In genomic region chr3:88534534-88534933, GRCh38 we compare ENCODE assay signal across 32 cellular contexts.
DNase-seq lines count a peak whose midpoint lies in the region; ATAC-seq, FAIRE-seq and TF ChIP-seq lines count a peak whose summit lies in the region.
"Had no signal": no experiment of that assay in that cellular context is flagged by ENCODE, and none has a peak within 500 bp of the region (broad histone marks: within the 10 kb centered on the region; RNA-seq: fewer than 3 reads in every experiment).

No MANE protein-coding gene starts in this region.

- POLR2A ChIA-PET in HepG2 (lab: Yijun Ruan, JAX), result no interaction called here
- POLR2A ChIA-PET in GM12878 (lab: Charles Lee), result no interaction called here
- POLR2A ChIA-PET in K562 (lab: Yijun Ruan, JAX), result no interaction called here

- TF ChIP-seq POLR2A in HepG2 (IDR thresholded peaks at IDR 0.05; ENCODE audit: insufficient read depth in 1 of 2, low read depth in 2 of 2, low read length in 2 of 2), result no peak
- TF ChIP-seq POLR2A in right lobe of liver (IDR thresholded peaks at IDR 0.05), result no peak
- TF ChIP-seq POLR2A in GM12878 (IDR thresholded peaks at IDR 0.05; ENCODE audit: low read depth, low read length), result no peak
- no peak for TF ChIP-seq POLR2A in K562 (conservative IDR thresholded peaks at IDR 0.05)

- no peak for TF ChIP-seq CTCF in HepG2 (CRISPR knock-in tag; IDR thresholded peaks at IDR 0.05)
- no peak for TF ChIP-seq CTCF in right lobe of liver (IDR thresholded peaks at IDR 0.05)
- no peak for TF ChIP-seq CTCF in GM12878 (IDR thresholded peaks at IDR 0.05 in 2 of 3, conservative IDR thresholded peaks at IDR 0.05 in 1 of 3; ENCODE audit: control insufficient read depth in 2 of 3, extremely low read depth in 1 of 3, insufficient read depth in 1 of 3, low read depth in 3 of 3, low read length in 3 of 3)
- TF ChIP-seq CTCF in K562 (IDR thresholded peaks at IDR 0.05 in 2 of 3, conservative IDR thresholded peaks at IDR 0.05 in 1 of 3; ENCODE audit: insufficient read depth in 2 of 3, low read depth in 1 of 3, low read length in 3 of 3), result no peak

- H3K27ac ChIP-seq in HepG2 (ENCODE audit: extremely low read length, insufficient read depth, low read length) (no peak overlapping the region), right lobe of liver (no peak overlapping the region), GM12878 (ENCODE audit: control insufficient read depth, insufficient read depth) (no peak overlapping the region), K562 (ENCODE audit: extremely low read depth, low read depth, low read length) (no peak overlapping the region)
- H3K27ac ChIP-seq: 22Rv1; A549; BLaER1; BLaER1 treated with 17β-estradiol and CSF1 and Interleukin-3, amounts not matched to agents 10 nM and 100 nM; C4-2B had no signal

- TF ChIP-seq RAD21 in HepG2 (CRISPR knock-in tag; IDR thresholded peaks at IDR 0.05), result no peak
- TF ChIP-seq RAD21 in GM12878 (IDR thresholded peaks at IDR 0.05; ENCODE audit: insufficient read depth, low read depth, low read length), result no peak
- TF ChIP-seq RAD21 in K562 (CRISPR knock-in tag; conservative IDR thresholded peaks at IDR 0.05 in 1 of 2, IDR thresholded peaks at IDR 0.05 in 1 of 2), result no peak

- TF ChIP-seq EP300 in HepG2 (IDR thresholded peaks at IDR 0.05; ENCODE audit: low read depth in 2 of 2, low read length in 2 of 2) (no peak), HepG2 (CRISPR knock-in tag; IDR thresholded peaks at IDR 0.05; ENCODE audit: borderline replicate concordance) (no peak), GM12878 (IDR thresholded peaks at IDR 0.05; ENCODE audit: borderline replicate concordance in 1 of 2, control insufficient read depth in 1 of 2, low read depth in 2 of 2, low read length in 2 of 2) (no peak), K562 (IDR thresholded peaks at IDR 0.05; ENCODE audit: low read length) (no peak)

- in situ Hi-C loops in HepG2 (cut with HindIII; ENCODE audit: extremely low pct_ligation_motif_present, low pct_unique_long_range_greater_than_20kb), result no loop called here
- in situ Hi-C loops in GM12878 (cut with MboI), result no loop called here
- in situ Hi-C loops in K562 (cut with MboI), result no loop called here

- no peaks in the 10 kb centered on the region for H3K9me3 ChIP-seq in HepG2 (ENCODE audit: low read length)
- no peaks in the 10 kb centered on the region for H3K9me3 ChIP-seq in right lobe of liver
- no peaks in the 10 kb centered on the region for H3K9me3 ChIP-seq in GM12878 (replicated peaks; ENCODE audit: control insufficient read depth, insufficient read depth, low read length)
- H3K9me3 ChIP-seq in K562 (replicated peaks; ENCODE audit: control insufficient read depth, insufficient read depth, low read depth, low read length), result no peaks in the 10 kb centered on the region
- H3K9me3 ChIP-seq: A549; BE2C; BLaER1; BLaER1 treated with 17β-estradiol and CSF1 and Interleukin-3, amounts not matched to agents 10 nM and 100 nM; Caco-2 had no signal

- no TSS peak for BruUV-seq in HepG2 (replicated peaks; lab: Mats Ljungman, UMichigan)
- no TSS peak for BruUV-seq in GM12878 (replicated peaks; lab: Mats Ljungman, UMichigan)
- BruUV-seq in K562 (replicated peaks; lab: Mats Ljungman, UMichigan), result no TSS peak

- intact Hi-C loops in HepG2 (cut with micrococcal nuclease; ENCODE audit: unreplicated experiment) (no loop called here), right lobe of liver (cut with DNase I) (no loop called here), GM12878 (cut with micrococcal nuclease; ENCODE audit: unreplicated experiment) (no loop called here), K562 (cut with micrococcal nuclease) (no loop called here)

- H3K4me3 ChIP-seq in HepG2 (replicated peaks in 1 of 3; ENCODE audit: insufficient read depth in 1 of 3, low read depth in 2 of 3, low read length in 3 of 3) (no peak overlapping the region), right lobe of liver (no peak overlapping the region), GM12878 (no peak overlapping the region), K562 (no peak overlapping the region)
- H3K4me3 ChIP-seq: A549; BLaER1; BLaER1 treated with 17β-estradiol and CSF1 and Interleukin-3, amounts not matched to agents 10 nM and 100 nM had no signal

- CTCF ChIA-PET in HepG2 (lab: Yijun Ruan, JAX; ENCODE audit: low intra/inter-chr PET ratio, low total read pairs) (no interaction called here), GM12878 (lab: Yijun Ruan, JAX) (no interaction called here), K562 (lab: Yijun Ruan, JAX; ENCODE audit: low intra/inter-chr PET ratio) (no interaction called here)

- no peaks in the 10 kb centered on the region for H3K9me1 ChIP-seq in K562 (ENCODE audit: control insufficient read depth, insufficient read depth, low read length)

- H4K20me1 ChIP-seq in HepG2 (ENCODE audit: insufficient read depth, low read length), result no peaks in the 10 kb centered on the region
- no peaks in the 10 kb centered on the region for H4K20me1 ChIP-seq in GM12878 (ENCODE audit: control insufficient read depth, insufficient read depth)
- H4K20me1 ChIP-seq in K562 (replicated peaks; ENCODE audit: control insufficient read depth, insufficient read depth, low read length), result no peaks in the 10 kb centered on the region
- H4K20me1 ChIP-seq: BLaER1; BLaER1 treated with 17β-estradiol and CSF1 and Interleukin-3, amounts not matched to agents 10 nM and 100 nM had no signal

- 0% methylated on average over 4 of the region's 4 CpGs for WGBS in HepG2 (ENCODE audit: low lambda C conversion rate)
- WGBS in right lobe of liver (ENCODE audit: insufficient coverage, low coverage, low lambda C conversion rate, missing lambda C conversion rate), result 34% methylated on average over 4 of the region's 4 CpGs
- WGBS in GM12878 (ENCODE audit: insufficient coverage, insufficient replicate concordance, low lambda C conversion rate, missing lambda C conversion rate), result 4% methylated on average over 4 of the region's 4 CpGs
- WGBS in K562 (ENCODE audit: insufficient coverage, low coverage, missing lambda C conversion rate), result 0% methylated on average over 4 of the region's 4 CpGs

- SMC1A ChIA-PET in GM12878 (lab: Charles Lee; ENCODE audit: uncharacterized antibody, unreplicated experiment), result no interaction called here

- H3K9ac ChIP-seq in HepG2 (ENCODE audit: insufficient read depth, low read depth, low read length) (no peak overlapping the region), GM12878 (ENCODE audit: control insufficient read depth, insufficient read depth, low read length) (no peak overlapping the region), K562 (ENCODE audit: insufficient read depth in 1 of 2, low read depth in 2 of 2, low read length in 2 of 2) (no peak overlapping the region)
- H3K9ac ChIP-seq: BLaER1; BLaER1 treated with 17β-estradiol and CSF1 and Interleukin-3, amounts not matched to agents 10 nM and 100 nM had no signal

- no peak for FAIRE-seq in HepG2 (lab: Jason Lieb, UNC)
- no peak for FAIRE-seq in GM12878 (lab: Jason Lieb, UNC)
- FAIRE-seq in K562 (lab: Jason Lieb, UNC), result no peak
- FAIRE-seq: A549, D721Med had no signal

- ATAC-seq in HepG2 (no peak), right lobe of liver (no peak), GM12878 (no peak), K562 (no peak), HG03039 (IDR thresholded peaks at IDR 0.05; ENCODE audit: unreplicated experiment) (no peak)
- ATAC-seq: A549; CD8-positive, alpha-beta T cell had no signal

- no peak overlapping the region for H3K4me2 ChIP-seq in HepG2 (ENCODE audit: low read depth, low read length)
- H3K4me2 ChIP-seq in GM12878 (ENCODE audit: control insufficient read depth, insufficient read depth), result no peak overlapping the region
- H3K4me2 ChIP-seq in K562 (ENCODE audit: insufficient read depth, low read length), result no peak overlapping the region
- H3K4me2 ChIP-seq: A549; BLaER1; BLaER1 treated with 17β-estradiol and CSF1 and Interleukin-3, amounts not matched to agents 10 nM and 100 nM had no signal

- H3K27me3 ChIP-seq in HepG2 (ENCODE audit: control insufficient read depth in 1 of 2, insufficient read depth in 2 of 2, low read length in 2 of 2) (no peaks in the 10 kb centered on the region; a peak in 1 of 5 replicates), right lobe of liver (no peaks in the 10 kb centered on the region), GM12878 (replicated peaks in 1 of 2; ENCODE audit: control insufficient read depth in 2 of 2, insufficient read depth in 2 of 2, low read length in 1 of 2) (no peaks in the 10 kb centered on the region), K562 (ENCODE audit: control insufficient read depth in 2 of 2, insufficient read depth in 2 of 2, low read length in 2 of 2) (no peaks in the 10 kb centered on the region)
- H3K27me3 ChIP-seq: BE2C; BLaER1; BLaER1 treated with 17β-estradiol and CSF1 and Interleukin-3, amounts not matched to agents 10 nM and 100 nM had no signal

- H2AFZ ChIP-seq in HepG2 (ENCODE audit: low read length) (no peak overlapping the region), GM12878 (ENCODE audit: control insufficient read depth, low read depth, low read length) (no peak overlapping the region), K562 (ENCODE audit: low read depth, low read length) (no peak overlapping the region)

- RAD21 ChIA-PET in GM12878 (lab: Charles Lee; ENCODE audit: unreplicated experiment), result no interaction called here

- H3K4me1 ChIP-seq in HepG2 (ENCODE audit: insufficient read depth, low read length) (no peaks in the 10 kb centered on the region), right lobe of liver (no peaks in the 10 kb centered on the region), GM12878 (ENCODE audit: control insufficient read depth, insufficient read depth, low read length) (no peaks in the 10 kb centered on the region), K562 (replicated peaks in 1 of 2; ENCODE audit: control insufficient read depth in 2 of 2, insufficient read depth in 2 of 2, low read length in 2 of 2) (no peaks in the 10 kb centered on the region)
- H3K4me1 ChIP-seq: A549; BE2C; BLaER1; BLaER1 treated with 17β-estradiol and CSF1 and Interleukin-3, amounts not matched to agents 10 nM and 100 nM; Caco-2 had no signal

- H3K36me3 ChIP-seq in HepG2 (replicated peaks in 1 of 2; ENCODE audit: control insufficient read depth in 1 of 2, insufficient read depth in 2 of 2, low read length in 2 of 2) (no peaks in the 10 kb centered on the region), right lobe of liver (no peaks in the 10 kb centered on the region), GM12878 (ENCODE audit: control insufficient read depth in 2 of 2, insufficient read depth in 2 of 2, low read length in 1 of 2) (no peaks in the 10 kb centered on the region), K562 (ENCODE audit: control insufficient read depth, insufficient read depth, low read length) (no peaks in the 10 kb centered on the region)
- H3K36me3 ChIP-seq: BE2C; BLaER1; BLaER1 treated with 17β-estradiol and CSF1 and Interleukin-3, amounts not matched to agents 10 nM and 100 nM had no signal

- H3K79me2 ChIP-seq in HepG2 (ENCODE audit: insufficient read depth, low read length) (no peaks in the 10 kb centered on the region), GM12878 (ENCODE audit: control insufficient read depth, insufficient read depth, low read length) (no peaks in the 10 kb centered on the region), K562 (ENCODE audit: control insufficient read depth, insufficient read depth, low read length) (no peaks in the 10 kb centered on the region)

- DNase-seq in HepG2 (ENCODE audit: low spot score), result no peak
- no peak for DNase-seq in right lobe of liver
- no peak for DNase-seq in GM12878 (ENCODE audit: low read depth, low spot score)
- no peak for DNase-seq in K562 (ENCODE audit: extremely low read depth in 1 of 4, low spot score in 3 of 4)
- DNase-seq in kidney tubule cell (ENCODE audit: low spot score), result no peak
- DNase-seq: 8988T; ACHN; AML-193; BE2C; C1 segment of cervical spinal cord; Caco-2; Calu3; CD4-positive, alpha-beta memory T cell; CD4-positive, alpha-beta T cell; CD4-positive, CD25-positive, alpha-beta regulatory T cell; CD8-positive, alpha-beta memory T cell; CD8-positive, alpha-beta T cell; COR-L47; DMS 273 treated with DMSO at 0.1 percent for 48 hours; DMS153; DMS53; DMS79; DMS79 treated with DMSO at 0.1 percent for 48 hours; DND-41; EL had no signal

Comparison
In these comparisons a context has a peak if more than half of its experiments do, and no peak if none do; other contexts are left out.
1. Of the 241 proteins assayed by ChIP-seq in both HepG2 and K562: peak only in HepG2: RAD51; only in K562: TFE3; in both: none; in neither: 239.